ENCODE assay signal across 1 cellular context in genomic region chr1:6127587-6128163, GRCh38.
TF ChIP-seq lines count a peak whose summit lies in the region.

No MANE protein-coding gene starts in this region.

TF ChIP-seq in K562, 482 proteins besides CTCF, POLR2A, EP300 and RAD21 (continued from another document and continues in another):
- TF ChIP-seq ZNF318 (IDR thresholded peaks at IDR 0.05; ENCODE audit: borderline replicate concordance in 1 of 2, low read depth in 1 of 2) (no peak), SRSF9 (IDR thresholded peaks at IDR 0.05; ENCODE audit: borderline replicate concordance, low read depth, low read length) (no peak), ZNF655 (CRISPR knock-in tag; IDR thresholded peaks at IDR 0.05) (no peak), RBM22 (IDR thresholded peaks at IDR 0.05; ENCODE audit: low read depth, low read length, poor library complexity, severe bottlenecking) (no peak), POLR2AphosphoS5 (IDR thresholded peaks at IDR 0.05; ENCODE audit: control insufficient read depth, insufficient read depth, low read depth, low read length) (no peak), UBTF (IDR thresholded peaks at IDR 0.05; ENCODE audit: borderline replicate concordance in 1 of 2, low read depth in 2 of 2, low read length in 2 of 2) (no peak), HEY1 (CRISPR knock-in tag; IDR thresholded peaks at IDR 0.05; ENCODE audit: borderline replicate concordance) (no peak), ZBTB8A (IDR thresholded peaks at IDR 0.05; ENCODE audit: partially characterized antibody) (no peak), POLR2H (tag; IDR thresholded peaks at IDR 0.05; ENCODE audit: low read depth) (no peak), TSC22D4 (tag; IDR thresholded peaks at IDR 0.05) (no peak), ZBTB49 (CRISPR knock-in tag; IDR thresholded peaks at IDR 0.05; ENCODE audit: borderline replicate concordance) (no peak), SNRNP70 (optimal IDR thresholded peaks at IDR 0.05; ENCODE audit: low read depth, low read length) (no peak), ARNT (IDR thresholded peaks at IDR 0.05) (no peak), ZNF146 (CRISPR knock-in tag; IDR thresholded peaks at IDR 0.05; ENCODE audit: unreplicated experiment) (no peak), ZNF589 (CRISPR knock-in tag; IDR thresholded peaks at IDR 0.05; ENCODE audit: low read depth) (no peak), HLTF (IDR thresholded peaks at IDR 0.05) (no peak), HNRNPK (IDR thresholded peaks at IDR 0.05; ENCODE audit: low read depth, low read length, poor library complexity, severe bottlenecking) (no peak), TFE3 (CRISPR knock-in tag; IDR thresholded peaks at IDR 0.05) (no peak), ZNF263 (CRISPR knock-in tag; IDR thresholded peaks at IDR 0.05; ENCODE audit: borderline replicate concordance) (peak; percentile 79), ZNF76 (CRISPR knock-in tag; IDR thresholded peaks at IDR 0.05; ENCODE audit: borderline replicate concordance) (no peak), ZNF699 (CRISPR knock-in tag; IDR thresholded peaks at IDR 0.05; ENCODE audit: insufficient replicate concordance) (no peak), CTCFL (IDR thresholded peaks at IDR 0.05; ENCODE audit: borderline replicate concordance, insufficient read depth, low read depth, low read length, poor library complexity, severe bottlenecking) (no peak), ZNF609 (CRISPR knock-in tag; IDR thresholded peaks at IDR 0.05; ENCODE audit: borderline replicate concordance) (no peak), TARDBP (IDR thresholded peaks at IDR 0.05) (no peak), FOXK2 (conservative IDR thresholded peaks at IDR 0.05 in 1 of 2, IDR thresholded peaks at IDR 0.05 in 1 of 2; ENCODE audit: low read depth in 2 of 2) (no peak; a peak in 2 of 4 replicates), CBX8 (IDR thresholded peaks at IDR 0.05; ENCODE audit: borderline replicate concordance, extremely low read depth, low read depth, low read length, poor library complexity, severe bottlenecking) (no peak), STAT5B (CRISPR knock-in tag; IDR thresholded peaks at IDR 0.05) (no peak), ZNF445 (CRISPR knock-in tag; IDR thresholded peaks at IDR 0.05; ENCODE audit: low read depth) (no peak), EZH2 (IDR thresholded peaks at IDR 0.05; ENCODE audit: borderline replicate concordance, low read depth, low read length) (no peak), CBX1 (IDR thresholded peaks at IDR 0.05; ENCODE audit: low read depth) (no peak), RBFOX2 (IDR thresholded peaks at IDR 0.05; ENCODE audit: low read depth, low read length) (peak; percentile 37; the same call in 1 of the 2 replicates), U2AF2 (optimal IDR thresholded peaks at IDR 0.05; ENCODE audit: low read depth, low read length) (no peak), POU5F1 (IDR thresholded peaks at IDR 0.05; ENCODE audit: borderline replicate concordance, low read depth, low read length, partially characterized antibody) (no peak)
